8 cellular contexts compared by ENCODE assay signal in the genomic region with DNA sequence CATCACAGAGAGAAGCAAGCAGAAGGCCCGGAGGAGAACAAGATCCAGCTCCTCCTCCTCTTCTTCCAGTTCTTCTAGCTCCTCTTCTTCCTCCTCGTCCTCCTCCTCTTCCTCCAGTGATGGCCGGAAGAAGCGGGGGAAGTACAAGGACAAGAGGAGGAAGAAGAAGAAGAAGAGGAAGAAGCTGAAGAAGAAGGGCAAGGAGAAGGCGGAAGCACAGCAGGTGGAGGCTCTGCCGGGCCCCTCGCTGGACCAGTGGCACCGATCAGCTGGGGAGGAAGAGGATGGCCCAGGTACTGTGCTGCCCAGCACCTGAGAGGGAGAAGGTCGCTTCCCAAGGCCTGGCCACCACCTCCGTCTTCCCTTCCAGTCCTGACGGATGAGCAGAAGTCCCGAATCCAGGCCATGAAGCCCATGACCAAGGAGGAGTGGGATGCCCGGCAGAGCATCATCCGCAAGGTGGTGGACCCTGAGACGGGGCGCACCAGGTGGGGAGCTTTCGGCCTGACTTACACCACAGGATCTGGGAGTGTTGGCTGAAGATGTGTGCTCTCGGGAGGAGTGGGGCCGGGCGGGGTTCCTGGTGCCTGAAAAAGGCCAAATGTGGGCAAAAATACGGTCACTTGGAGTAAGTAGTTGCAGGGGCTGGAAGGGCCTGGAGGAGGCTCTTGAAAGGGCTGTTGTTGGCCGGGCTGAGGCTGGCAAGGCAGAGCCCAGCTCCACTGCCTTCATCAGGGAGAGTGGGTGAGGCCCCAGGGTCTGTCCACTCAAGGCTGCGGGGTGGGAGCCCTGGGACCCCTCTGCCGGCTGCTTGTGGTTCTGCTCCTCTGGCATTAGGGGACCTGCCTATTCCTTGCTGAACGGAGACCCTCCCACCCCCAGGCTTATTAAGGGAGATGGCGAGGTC. TPM values are rescaled to one million over a fixed set of nuclear protein-coding genes. Genes with fewer than 3 reads are reported as not detected.
A peak's percentile ranks its signal among the peaks of the same experiment; 100 is the strongest.
DNase-seq lines count a peak whose midpoint lies in the region; ATAC-seq lines count a peak whose summit lies in the region.

No MANE protein-coding gene starts in this region.

- ATAC-seq in activated T-cell treated with anti-CD3 and anti-CD28 coated beads, Interleukin-2, amount 50 U/mL, for 72 hours (replicated peaks in 1 of 2): no peak
- ATAC-seq in HG03565 (IDR thresholded peaks at IDR 0.05; ENCODE audit: unreplicated experiment) (no peak), aorta (ENCODE audit: low FRiP score) (no peak)

- H3K4me3 ChIP-seq in thymus (ENCODE audit: low read length) (peak overlapping the region; percentile 93), aorta (ENCODE audit: low read length in 2 of 2) (peak overlapping the region in 1 of 2 donors; percentile 80)

- H3K9me3 Mint-ChIP-seq in activated T-cell treated with anti-CD3 and anti-CD28 coated beads, Interleukin-2, amount 50 U/mL, for 72 hours: no peaks in the 10 kb centered on the region
- no peaks in the 10 kb centered on the region for H3K9me3 Mint-ChIP-seq in activated naive CD8-positive, alpha-beta T cell (ENCODE audit: low read depth)

- H3K9me3 ChIP-seq in thymus (ENCODE audit: control insufficient read depth) (no peaks in the 10 kb centered on the region), aorta (ENCODE audit: control insufficient read depth, low read length) (no peaks in the 10 kb centered on the region)

- H3K27ac ChIP-seq in layer of hippocampus (ENCODE audit: low read depth, low read length): peak overlapping the region; percentile 81
- peak overlapping the region; percentile 62 for H3K27ac ChIP-seq in thymus (ENCODE audit: low read depth)
- no peak overlapping the region for H3K27ac ChIP-seq in aorta (ENCODE audit: low read depth in 1 of 2, low read length in 2 of 2)

- H3K27me3 ChIP-seq in layer of hippocampus (ENCODE audit: control insufficient read depth, insufficient read depth, low read length) (no peaks in the 10 kb centered on the region), thymus (ENCODE audit: control insufficient read depth, insufficient read depth) (no peaks in the 10 kb centered on the region), aorta (ENCODE audit: control insufficient read depth in 1 of 2, insufficient read depth in 2 of 2, low read length in 1 of 2) (no peaks in the 10 kb centered on the region)

- 76% methylated on average over 26 of the region's 26 CpGs for WGBS in thymus
- 69 to 72% methylated on average over 26 of the region's 26 CpGs for WGBS in aorta, 2 donors

- peaks cover 61% of the 10 kb centered on the region for H3K4me1 Mint-ChIP-seq in activated T-cell treated with anti-CD3 and anti-CD28 coated beads, Interleukin-2, amount 50 U/mL, for 72 hours (ENCODE audit: low read depth)
- H3K4me1 Mint-ChIP-seq in activated naive CD8-positive, alpha-beta T cell (ENCODE audit: low read depth): peaks cover 44% of the 10 kb centered on the region

- H3K27ac Mint-ChIP-seq in activated T-cell treated with anti-CD3 and anti-CD28 coated beads, Interleukin-2, amount 50 U/mL, for 72 hours: peak overlapping the region; percentile 84
- peak overlapping the region; percentile 75 for H3K27ac Mint-ChIP-seq in activated naive CD8-positive, alpha-beta T cell

- H3K36me3 Mint-ChIP-seq in activated T-cell treated with anti-CD3 and anti-CD28 coated beads, Interleukin-2, amount 50 U/mL, for 72 hours (ENCODE audit: insufficient read depth in 2 of 2): peaks cover 2 to 5% of the 10 kb centered on the region in 2 donors
- no peaks in the 10 kb centered on the region for H3K36me3 Mint-ChIP-seq in activated naive CD8-positive, alpha-beta T cell

- intact Hi-C loops in aorta (cut with DNase I): no loop called here

- H3K27me3 Mint-ChIP-seq in activated T-cell treated with anti-CD3 and anti-CD28 coated beads, Interleukin-2, amount 50 U/mL, for 72 hours (ENCODE audit: low read depth): no peaks in the 10 kb centered on the region
- no peaks in the 10 kb centered on the region for H3K27me3 Mint-ChIP-seq in activated naive CD8-positive, alpha-beta T cell

- H3K4me3 Mint-ChIP-seq in activated T-cell treated with anti-CD3 and anti-CD28 coated beads, Interleukin-2, amount 50 U/mL, for 72 hours: peak overlapping the region; percentile 95 to 96
- H3K4me3 Mint-ChIP-seq in activated naive CD8-positive, alpha-beta T cell: peak overlapping the region; percentile 88

- H3K4me1 ChIP-seq in thymus (ENCODE audit: control insufficient read depth, insufficient read depth, low read length) (peaks cover 24% of the 10 kb centered on the region), aorta (ENCODE audit: control insufficient read depth in 1 of 2, insufficient read depth in 2 of 2, low read length in 2 of 2) (peaks cover 0 to 4% of the 10 kb centered on the region in 2 donors)

- no peak for DNase-seq in activated T-cell treated with anti-CD3 and anti-CD28 coated beads, Interleukin-2, amount 50 U/mL, for 72 hours
- DNase-seq in activated T-cell treated with anti-CD3 and anti-CD28 coated beads, Interleukin-2, amount 50 U/mL, for 1 hour: no peak
- DNase-seq in aorta (no peak), NCI-H2171 treated with DMSO at 0.1 percent for 48 hours (lab: John Stamatoyannopoulos, UW) (no peak)

- H3K36me3 ChIP-seq in thymus (ENCODE audit: control insufficient read depth, insufficient read depth): peaks cover 57% of the 10 kb centered on the region
- H3K36me3 ChIP-seq in aorta (ENCODE audit: control insufficient read depth in 1 of 2, insufficient read depth in 2 of 2, low read length in 1 of 2): no peaks in the 10 kb centered on the region

RNA-seq across cellular contexts. Expression of a gene that starts 1.4 kb away (rescaled TPM):
- total RNA-seq in activated T-cell treated with anti-CD3 and anti-CD28 coated beads, Interleukin-2, amount 50 U/mL, for 72 hours: 100 to 1,000 TPM; 183 to 187 TPM
- polyA plus RNA-seq in thymus (302 TPM), aorta (100 to 1,000 TPM; 430 to 511 TPM)
- 100 to 1,000 TPM; 128 to 156 TPM for total RNA-seq in aorta

RNA-seq across cellular contexts. Expression of a gene that starts 6.8 kb away (rescaled TPM):
- total RNA-seq in activated T-cell treated with anti-CD3 and anti-CD28 coated beads, Interleukin-2, amount 50 U/mL, for 72 hours: 10 to 100 TPM; 26.6 to 32.5 TPM
- polyA plus RNA-seq in thymus (20.6 TPM), aorta (10 to 100 TPM; 14.3 to 16.6 TPM)
- total RNA-seq in aorta: 10 to 100 TPM in 1 of 2 donors, 1 to 10 TPM in 1; 8.9 to 13.6 TPM

RNA-seq across cellular contexts. Expression of a gene that starts 15.6 kb away (rescaled TPM):
- total RNA-seq in activated T-cell treated with anti-CD3 and anti-CD28 coated beads, Interleukin-2, amount 50 U/mL, for 72 hours: 1 to 10 TPM; 4.9 to 7.0 TPM
- polyA plus RNA-seq in thymus (1.8 TPM), aorta (1 to 10 TPM; 1.1 to 6.6 TPM)
- 10 to 100 TPM in 1 of 2 donors, 1 to 10 TPM in 1; 5.9 to 13.0 TPM for total RNA-seq in aorta

Comparison
In these comparisons a context has a peak if more than half of its experiments do, and no peak if none do; other contexts are left out.
1. H3K27ac ChIP-seq: peak in layer of hippocampus (single experiment) and thymus (single experiment); none in aorta (0 of 2).